8 cellular contexts compared by ENCODE assay signal in the genomic region with DNA sequence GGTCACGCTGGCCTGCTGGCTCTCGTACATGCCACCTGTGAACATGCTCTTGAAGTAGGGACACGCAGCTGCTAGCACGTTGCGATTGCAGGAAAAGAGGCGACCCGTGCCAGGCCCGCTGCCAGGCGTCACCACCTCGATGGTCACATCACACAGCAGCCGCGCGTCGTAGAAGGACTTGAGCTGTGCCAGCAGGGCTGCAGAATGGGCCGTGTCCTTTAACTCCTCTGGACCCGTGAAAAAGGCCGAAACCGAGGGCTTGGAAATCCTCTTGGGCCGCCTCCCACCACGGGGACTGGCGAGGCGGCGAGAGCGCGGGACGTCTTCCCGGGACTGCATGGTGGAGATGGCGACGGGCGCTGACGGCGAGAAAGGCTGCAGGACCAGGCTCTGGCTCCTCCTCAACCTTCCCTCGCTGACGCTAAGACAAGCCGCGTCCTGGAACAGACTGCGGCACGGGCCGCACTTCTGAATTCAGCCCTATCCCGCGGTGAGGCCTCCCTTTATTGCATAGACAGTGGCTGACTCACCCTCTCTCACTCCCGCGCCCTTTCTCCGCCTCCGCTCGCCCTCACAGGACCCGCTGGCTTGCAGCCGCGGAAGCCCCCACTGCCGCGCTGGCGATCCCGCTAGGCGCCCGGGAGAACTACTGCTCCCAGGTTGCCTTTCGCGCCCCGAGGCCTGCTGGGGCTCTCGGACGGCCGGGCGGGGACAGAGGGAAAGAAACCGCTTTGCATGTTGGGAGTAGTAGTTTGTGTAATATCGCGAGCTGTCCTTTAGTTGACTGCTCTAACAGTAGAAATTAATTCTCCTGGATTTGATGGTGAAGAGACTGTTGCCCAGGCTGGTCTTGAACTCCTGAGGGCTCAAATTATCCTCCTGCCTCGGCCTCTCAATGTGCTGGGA. TPM values are rescaled to one million over a fixed set of nuclear protein-coding genes. Genes with fewer than 3 reads are reported as not detected.
DNase-seq lines count a peak whose midpoint lies in the region; TF ChIP-seq lines count a peak whose summit lies in the region.

A gene with protein sequence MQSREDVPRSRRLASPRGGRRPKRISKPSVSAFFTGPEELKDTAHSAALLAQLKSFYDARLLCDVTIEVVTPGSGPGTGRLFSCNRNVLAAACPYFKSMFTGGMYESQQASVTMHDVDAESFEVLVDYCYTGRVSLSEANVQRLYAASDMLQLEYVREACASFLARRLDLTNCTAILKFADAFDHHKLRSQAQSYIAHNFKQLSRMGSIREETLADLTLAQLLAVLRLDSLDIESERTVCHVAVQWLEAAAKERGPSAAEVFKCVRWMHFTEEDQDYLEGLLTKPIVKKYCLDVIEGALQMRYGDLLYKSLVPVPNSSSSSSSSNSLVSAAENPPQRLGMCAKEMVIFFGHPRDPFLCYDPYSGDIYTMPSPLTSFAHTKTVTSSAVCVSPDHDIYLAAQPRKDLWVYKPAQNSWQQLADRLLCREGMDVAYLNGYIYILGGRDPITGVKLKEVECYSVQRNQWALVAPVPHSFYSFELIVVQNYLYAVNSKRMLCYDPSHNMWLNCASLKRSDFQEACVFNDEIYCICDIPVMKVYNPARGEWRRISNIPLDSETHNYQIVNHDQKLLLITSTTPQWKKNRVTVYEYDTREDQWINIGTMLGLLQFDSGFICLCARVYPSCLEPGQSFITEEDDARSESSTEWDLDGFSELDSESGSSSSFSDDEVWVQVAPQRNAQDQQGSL (minus strand): TSS at position 651 of the 906 bp plus-strand sequence. CDS start 312 bp downstream, at position 339.

- no peaks in the 10 kb centered on the region for H3K9me3 ChIP-seq in neural progenitor cell (ENCODE audit: low read depth)
- no peaks in the 10 kb centered on the region for H3K9me3 ChIP-seq in stomach smooth muscle (ENCODE audit: control insufficient read depth in 2 of 2, low read length in 2 of 2)

- H3F3A ChIP-seq in neural progenitor cell (ENCODE audit: low read depth) = no peaks in the 10 kb centered on the region

- H3K36me3 ChIP-seq in neural progenitor cell (no peaks in the 10 kb centered on the region), stomach smooth muscle (ENCODE audit: control insufficient read depth in 2 of 2, insufficient read depth in 2 of 2, low read length in 2 of 2) (no peaks in the 10 kb centered on the region)

- DNase-seq in GM04504 (ENCODE audit: low read depth) = peak; percentile 94
- DNase-seq in HFFc6 = peak; percentile 98
- peak; percentile 94 for DNase-seq in NAMALWA (ENCODE audit: low spot score)
- DNase-seq in SK-MEL-5 (ENCODE audit: low read depth, low spot score) = peak; percentile 94
- DNase-seq in activated naive CD4-positive, alpha-beta T cell treated with Interleukin-2 at 50 U/mL for 16 hours = peak; percentile 95
- DNase-seq in foreskin melanocyte = peak; percentile 95
- peak; percentile 95 for DNase-seq in neural progenitor cell (ENCODE audit: low spot score)

- H3K4me3 ChIP-seq in neural progenitor cell = peak within 1 kb of the TSS; percentile 54
- H3K4me3 ChIP-seq in stomach smooth muscle (ENCODE audit: low read length in 2 of 2) = peak within 1 kb of the TSS; percentile 90

- H3K9ac ChIP-seq in neural progenitor cell (peak within 1 kb of the TSS; percentile 60), stomach smooth muscle (ENCODE audit: low read length in 2 of 2) (peak within 1 kb of the TSS; percentile 67 to 84)

- no peak for TF ChIP-seq CTCF in HFFc6 (IDR thresholded peaks at IDR 0.05)
- no peak for TF ChIP-seq CTCF in neural progenitor cell (IDR thresholded peaks at IDR 0.05)

- H3K27ac ChIP-seq in neural progenitor cell (no peak within 1 kb of the TSS), stomach smooth muscle (ENCODE audit: low read length) (peak within 1 kb of the TSS; percentile 73)

- in situ Hi-C loops in SK-MEL-5 (cut with HindIII; ENCODE audit: low pct_unique_long_range_greater_than_20kb, low sequenced_read_pairs) = no loop called here

- H3K4me3 Mint-ChIP-seq in HFFc6 (peak within 1 kb of the TSS; percentile 90), neural progenitor cell (peak within 1 kb of the TSS; percentile 92)

- peaks cover 4% of the 10 kb centered on the region for H3K9me3 Mint-ChIP-seq in HFFc6
- peaks cover 21% of the 10 kb centered on the region for H3K9me3 Mint-ChIP-seq in neural progenitor cell

- H3K27me3 ChIP-seq in neural progenitor cell = no peaks in the 10 kb centered on the region
- H3K27me3 ChIP-seq in stomach smooth muscle (ENCODE audit: control insufficient read depth in 1 of 2, insufficient read depth in 2 of 2, low read length in 2 of 2) = no peaks in the 10 kb centered on the region

- H4K20me1 ChIP-seq in neural progenitor cell (ENCODE audit: low read depth) = no peaks in the 10 kb centered on the region

- H3K36me3 Mint-ChIP-seq in HFFc6 (ENCODE audit: low read depth) = peaks cover 33% of the 10 kb centered on the region
- H3K36me3 Mint-ChIP-seq in neural progenitor cell = peaks cover 30% of the 10 kb centered on the region

- H3K4me2 ChIP-seq in neural progenitor cell = peak within 1 kb of the TSS; percentile 74

- H3K4me1 ChIP-seq in neural progenitor cell (peaks cover 7% of the 10 kb centered on the region), stomach smooth muscle (ENCODE audit: control insufficient read depth, insufficient read depth, low read length) (peaks cover 10% of the 10 kb centered on the region)

- H3K4me1 Mint-ChIP-seq in HFFc6 (ENCODE audit: low read depth) = peaks cover 51% of the 10 kb centered on the region
- peaks cover 6% of the 10 kb centered on the region for H3K4me1 Mint-ChIP-seq in neural progenitor cell

- no peaks in the 10 kb centered on the region; the same call in 1 of the 2 replicates for H3K27me3 Mint-ChIP-seq in HFFc6 (ENCODE audit: insufficient read depth)
- peaks cover 5% of the 10 kb centered on the region for H3K27me3 Mint-ChIP-seq in neural progenitor cell (ENCODE audit: insufficient read depth, low read depth)

- H3K79me2 ChIP-seq in neural progenitor cell (ENCODE audit: low read depth) = peaks cover 18% of the 10 kb centered on the region

- H2AFZ ChIP-seq in neural progenitor cell (replicated peaks) = peak within 1 kb of the TSS; percentile 82

- peak within 1 kb of the TSS; percentile 96 for H3K27ac Mint-ChIP-seq in HFFc6
- H3K27ac Mint-ChIP-seq in neural progenitor cell = peak within 1 kb of the TSS; percentile 97

RNA-seq across cellular contexts. Expression of the gene that starts here (rescaled TPM):
- 1 to 10 TPM; 4.6 to 6.0 (median 5.3) TPM for total RNA-seq in HFFc6 (2021; fragmentation: NEBNext Ultra II Directional; extraction: Animal tissue kit (Norgen Biotek cat#: 25700))
- 7.3 and 8.0 TPM in 2 replicates for total RNA-seq in SK-MEL-5 (2014; rRNA removed; shearing (Covaris generic))
- 7.1 and 8.4 TPM in 2 replicates for polyA plus RNA-seq in SK-MEL-5 (2015; cell fraction: cytosol; rRNA removed)
- polyA plus RNA-seq in SK-MEL-5 (2015; cell fraction: nucleus; rRNA removed) = 6.2 and 6.4 TPM in 2 replicates
- 18.5 and 24.7 TPM in 2 replicates for total RNA-seq in neural progenitor cell (ENCODE audit: low replicate concordance)
